ENCODE assay signal across 19 cellular contexts in the genomic region with DNA sequence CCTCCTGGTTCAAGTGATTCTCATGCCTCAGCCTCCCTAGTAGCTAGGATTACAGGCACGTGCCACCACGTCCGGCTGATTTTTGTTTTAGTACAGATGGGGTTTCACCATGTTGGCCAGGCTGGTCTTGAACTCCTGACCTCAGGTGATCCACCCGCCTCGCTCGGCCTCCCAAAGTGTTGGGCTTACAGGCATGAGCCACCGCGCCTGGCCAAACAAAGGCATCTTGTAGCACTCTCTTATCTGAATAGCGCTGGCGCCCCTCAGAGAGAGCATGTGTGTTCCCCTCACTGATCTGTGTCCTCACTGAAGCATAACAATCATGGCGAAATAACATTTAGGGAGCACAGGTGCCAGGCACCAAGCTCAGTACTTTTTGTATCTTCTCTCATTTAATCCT.
"Had no signal": no experiment of that assay in that cellular context is flagged by ENCODE, and none has a peak within 500 bp of the region (broad histone marks: within the 10 kb centered on the region; RNA-seq: fewer than 3 reads in every experiment).

No MANE protein-coding gene starts in this region.

- H3K4me3 ChIP-seq: hepatocyte, lower lobe of right lung, vagina had no signal

- H3K9me3 ChIP-seq: lower lobe of right lung, vagina had no signal

- H2AFZ ChIP-seq: hepatocyte had no signal

- H3K27ac Mint-ChIP-seq: activated CD4-positive, alpha-beta T cell treated with anti-CD3 and anti-CD28 coated beads, Interleukin-2, amount 10 ng/mL, durations not matched to agents 7 days and 5 days; activated CD8-positive, alpha-beta T cell treated with anti-CD3 and anti-CD28 coated beads, Interleukin-2, amount 10 ng/mL, durations not matched to agents 7 days and 5 days; activated naive CD4-positive, alpha-beta T cell treated with anti-CD3 and anti-CD28 coated beads, Interleukin-2, amount 10 ng/mL, durations not matched to agents 7 days and 5 days; activated T-cell treated with anti-CD3 and anti-CD28 coated beads, Interleukin-2, amount 50 U/mL, for 24 hours; nephron progenitor cell had no signal

- H3K36me3 ChIP-seq: lower lobe of right lung, vagina had no signal

- H3K27me3 ChIP-seq: hepatocyte, vagina had no signal

- DNase-seq: activated CD4-positive, alpha-beta T cell treated with anti-CD3 and anti-CD28 coated beads, Interleukin-2, amount 10 ng/mL, durations not matched to agents 7 days and 5 days; activated CD8-positive, alpha-beta T cell treated with anti-CD3 and anti-CD28 coated beads, Interleukin-2, amount 10 ng/mL, durations not matched to agents 7 days and 5 days; activated naive CD4-positive, alpha-beta T cell treated with anti-CD3 and anti-CD28 coated beads, Interleukin-2, amount 10 ng/mL, durations not matched to agents 7 days and 5 days; activated T-cell treated with anti-CD3 and anti-CD28 coated beads, Interleukin-2, amount 50 U/mL, for 24 hours; aorta; cerebellar nuclear complex; effector CD8-positive, alpha-beta T cell; left colon; lower lobe of right lung; nephron progenitor cell; occipital lobe; stimulated activated CD4-positive, alpha-beta T cell treated with anti-CD3 and anti-CD28 coated beads, Interleukin-2, amount 100 ng/mL, for 24 hours; stimulated activated naive CD8-positive, alpha-beta T cell treated with anti-CD3 and anti-CD28 coated beads, Interleukin-15, Interleukin-2, amounts not matched to agents 100 U/mL and 50 U/mL, for 24 hours; substantia nigra; trophoblast cell had no signal

- H3K36me3 Mint-ChIP-seq: activated naive CD4-positive, alpha-beta T cell treated with anti-CD3 and anti-CD28 coated beads, Interleukin-2, amount 10 ng/mL, durations not matched to agents 7 days and 5 days had no signal

- ATAC-seq: activated CD4-positive, CD25-positive, alpha-beta regulatory T cell treated with anti-CD3 and anti-CD28 coated beads, Interleukin-2, amount 50 U/mL, for 24 hours; activated CD8-positive, alpha-beta T cell treated with anti-CD3 and anti-CD28 coated beads, Interleukin-2, amount 10 ng/mL, durations not matched to agents 7 days and 5 days; stimulated activated naive CD8-positive, alpha-beta T cell treated with anti-CD3 and anti-CD28 coated beads, Interleukin-15, Interleukin-2, amounts not matched to agents 100 U/mL and 50 U/mL, for 24 hours had no signal

- H3K27ac ChIP-seq: hepatocyte, lower lobe of right lung had no signal

- H3K9me3 Mint-ChIP-seq: activated CD4-positive, alpha-beta T cell treated with anti-CD3 and anti-CD28 coated beads, Interleukin-2, amount 10 ng/mL, durations not matched to agents 7 days and 5 days; activated naive CD4-positive, alpha-beta T cell treated with anti-CD3 and anti-CD28 coated beads, Interleukin-2, amount 10 ng/mL, durations not matched to agents 7 days and 5 days; activated T-cell treated with anti-CD3 and anti-CD28 coated beads, Interleukin-2, amount 50 U/mL, for 24 hours; nephron progenitor cell had no signal

- FAIRE-seq: bronchial epithelial cell had no signal

- H3K4me3 Mint-ChIP-seq: activated CD4-positive, alpha-beta T cell treated with anti-CD3 and anti-CD28 coated beads, Interleukin-2, amount 10 ng/mL, durations not matched to agents 7 days and 5 days; activated CD8-positive, alpha-beta T cell treated with anti-CD3 and anti-CD28 coated beads, Interleukin-2, amount 10 ng/mL, durations not matched to agents 7 days and 5 days; activated naive CD4-positive, alpha-beta T cell treated with anti-CD3 and anti-CD28 coated beads, Interleukin-2, amount 10 ng/mL, durations not matched to agents 7 days and 5 days; activated T-cell treated with anti-CD3 and anti-CD28 coated beads, Interleukin-2, amount 50 U/mL, for 24 hours; nephron progenitor cell had no signal

- H3K4me2 ChIP-seq: hepatocyte had no signal

- H3K4me1 Mint-ChIP-seq: activated CD4-positive, alpha-beta T cell treated with anti-CD3 and anti-CD28 coated beads, Interleukin-2, amount 10 ng/mL, durations not matched to agents 7 days and 5 days; activated naive CD4-positive, alpha-beta T cell treated with anti-CD3 and anti-CD28 coated beads, Interleukin-2, amount 10 ng/mL, durations not matched to agents 7 days and 5 days had no signal
